Comparison of ENCODE assay signal across 1 cellular context in the genomic region with DNA sequence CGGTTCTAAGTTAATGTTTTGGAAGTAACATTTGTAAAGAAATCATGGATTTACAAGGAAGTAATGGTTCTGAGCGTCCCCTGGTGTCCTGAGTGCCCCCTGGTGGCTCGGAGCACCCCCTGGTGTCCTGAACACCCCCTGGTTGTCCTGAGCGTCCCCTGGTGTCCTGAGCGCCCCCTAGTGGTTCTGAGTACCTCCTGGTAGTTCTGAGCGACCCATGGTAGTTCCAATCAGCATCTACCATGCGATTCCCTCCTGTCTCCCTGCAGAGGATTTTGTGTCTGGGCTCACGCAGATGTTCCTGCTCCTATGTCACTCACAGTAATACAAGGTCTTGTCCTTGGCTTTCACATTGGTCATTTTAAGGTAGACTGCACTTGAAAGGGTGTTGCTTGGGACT.
TF ChIP-seq lines count a peak whose summit lies in the region.

No MANE protein-coding gene starts in this region.

TF ChIP-seq in GM23338, 12 proteins besides CTCF, POLR2A, EP300 and RAD21 (continued from another document):
- TF ChIP-seq, protein P1, sequence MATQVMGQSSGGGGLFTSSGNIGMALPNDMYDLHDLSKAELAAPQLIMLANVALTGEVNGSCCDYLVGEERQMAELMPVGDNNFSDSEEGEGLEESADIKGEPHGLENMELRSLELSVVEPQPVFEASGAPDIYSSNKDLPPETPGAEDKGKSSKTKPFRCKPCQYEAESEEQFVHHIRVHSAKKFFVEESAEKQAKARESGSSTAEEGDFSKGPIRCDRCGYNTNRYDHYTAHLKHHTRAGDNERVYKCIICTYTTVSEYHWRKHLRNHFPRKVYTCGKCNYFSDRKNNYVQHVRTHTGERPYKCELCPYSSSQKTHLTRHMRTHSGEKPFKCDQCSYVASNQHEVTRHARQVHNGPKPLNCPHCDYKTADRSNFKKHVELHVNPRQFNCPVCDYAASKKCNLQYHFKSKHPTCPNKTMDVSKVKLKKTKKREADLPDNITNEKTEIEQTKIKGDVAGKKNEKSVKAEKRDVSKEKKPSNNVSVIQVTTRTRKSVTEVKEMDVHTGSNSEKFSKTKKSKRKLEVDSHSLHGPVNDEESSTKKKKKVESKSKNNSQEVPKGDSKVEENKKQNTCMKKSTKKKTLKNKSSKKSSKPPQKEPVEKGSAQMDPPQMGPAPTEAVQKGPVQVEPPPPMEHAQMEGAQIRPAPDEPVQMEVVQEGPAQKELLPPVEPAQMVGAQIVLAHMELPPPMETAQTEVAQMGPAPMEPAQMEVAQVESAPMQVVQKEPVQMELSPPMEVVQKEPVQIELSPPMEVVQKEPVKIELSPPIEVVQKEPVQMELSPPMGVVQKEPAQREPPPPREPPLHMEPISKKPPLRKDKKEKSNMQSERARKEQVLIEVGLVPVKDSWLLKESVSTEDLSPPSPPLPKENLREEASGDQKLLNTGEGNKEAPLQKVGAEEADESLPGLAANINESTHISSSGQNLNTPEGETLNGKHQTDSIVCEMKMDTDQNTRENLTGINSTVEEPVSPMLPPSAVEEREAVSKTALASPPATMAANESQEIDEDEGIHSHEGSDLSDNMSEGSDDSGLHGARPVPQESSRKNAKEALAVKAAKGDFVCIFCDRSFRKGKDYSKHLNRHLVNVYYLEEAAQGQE (IDR thresholded peaks at IDR 0.05; ENCODE audit: unreplicated experiment): no peak
- no peak for TF ChIP-seq STAT1 (IDR thresholded peaks at IDR 0.05; ENCODE audit: unreplicated experiment)
- TF ChIP-seq NANOG (IDR thresholded peaks at IDR 0.05; ENCODE audit: borderline replicate concordance): no peak
